ENCODE assay signal across 1 cellular context in genomic region chr20:32207211-32207625, GRCh38.
A peak's percentile ranks its signal among the peaks of the same experiment; 100 is the strongest.
TF ChIP-seq lines count a peak whose summit lies in the region.

No MANE protein-coding gene starts in this region.

TF ChIP-seq in K562, 482 proteins besides CTCF, POLR2A, EP300 and RAD21 (continued from another document):
- TF ChIP-seq ZBTB40 (IDR thresholded peaks at IDR 0.05) (0 out of 2 replicates have a peak, but pooled peaks have one; percentile 0), ZBTB40 (CRISPR knock-in tag; IDR thresholded peaks at IDR 0.05) (no peak), SMAD4 (CRISPR knock-in tag; conservative IDR thresholded peaks at IDR 0.05) (no peak), ZBTB7A (IDR thresholded peaks at IDR 0.05; ENCODE audit: borderline replicate concordance, control insufficient read depth, low read depth, low read length) (peak; percentile 97), CC2D1A (IDR thresholded peaks at IDR 0.05) (no peak), DPF2 (IDR thresholded peaks at IDR 0.05) (peak; percentile 76)
- TF ChIP-seq, protein P1, sequence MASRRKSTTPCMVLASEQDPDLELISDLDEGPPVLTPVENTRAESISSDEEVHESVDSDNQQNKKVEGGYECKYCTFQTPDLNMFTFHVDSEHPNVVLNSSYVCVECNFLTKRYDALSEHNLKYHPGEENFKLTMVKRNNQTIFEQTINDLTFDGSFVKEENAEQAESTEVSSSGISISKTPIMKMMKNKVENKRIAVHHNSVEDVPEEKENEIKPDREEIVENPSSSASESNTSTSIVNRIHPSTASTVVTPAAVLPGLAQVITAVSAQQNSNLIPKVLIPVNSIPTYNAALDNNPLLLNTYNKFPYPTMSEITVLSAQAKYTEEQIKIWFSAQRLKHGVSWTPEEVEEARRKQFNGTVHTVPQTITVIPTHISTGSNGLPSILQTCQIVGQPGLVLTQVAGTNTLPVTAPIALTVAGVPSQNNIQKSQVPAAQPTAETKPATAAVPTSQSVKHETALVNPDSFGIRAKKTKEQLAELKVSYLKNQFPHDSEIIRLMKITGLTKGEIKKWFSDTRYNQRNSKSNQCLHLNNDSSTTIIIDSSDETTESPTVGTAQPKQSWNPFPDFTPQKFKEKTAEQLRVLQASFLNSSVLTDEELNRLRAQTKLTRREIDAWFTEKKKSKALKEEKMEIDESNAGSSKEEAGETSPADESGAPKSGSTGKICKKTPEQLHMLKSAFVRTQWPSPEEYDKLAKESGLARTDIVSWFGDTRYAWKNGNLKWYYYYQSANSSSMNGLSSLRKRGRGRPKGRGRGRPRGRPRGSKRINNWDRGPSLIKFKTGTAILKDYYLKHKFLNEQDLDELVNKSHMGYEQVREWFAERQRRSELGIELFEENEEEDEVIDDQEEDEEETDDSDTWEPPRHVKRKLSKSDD (conservative IDR thresholded peaks at IDR 0.05; ENCODE audit: low read length), result no peak
TF ChIP-seq in K562: peak in this region for 23.
